In the genomic region with DNA sequence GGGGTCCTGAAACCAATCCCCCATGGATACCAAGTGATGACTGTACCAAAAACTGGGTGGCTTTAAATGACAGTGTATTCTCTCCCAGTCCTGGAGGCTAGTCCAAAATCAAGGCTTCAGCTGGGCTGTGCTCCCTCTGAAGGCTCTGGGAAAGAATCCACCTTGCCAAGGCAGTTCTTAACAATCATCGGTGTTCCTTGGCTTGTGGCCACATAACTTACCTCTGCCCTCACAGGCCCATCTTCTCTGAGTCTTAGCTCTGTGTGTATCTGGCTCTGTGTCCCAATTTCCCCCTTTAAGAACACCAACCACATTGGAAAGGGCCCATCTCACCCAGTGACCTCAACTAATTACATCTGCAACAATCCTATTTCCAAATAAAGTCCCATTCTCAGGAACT, we compare ENCODE assay signal across 23 cellular contexts.
"Had no signal": no experiment of that assay in that cellular context is flagged by ENCODE, and none has a peak within 500 bp of the region (broad histone marks: within the 10 kb centered on the region; RNA-seq: fewer than 3 reads in every experiment).

No MANE protein-coding gene starts in this region.

- H3K36me3 Mint-ChIP-seq: T-cell had no signal

- H3K4me3 ChIP-seq: transverse colon, uterus had no signal

- H3K4me3 Mint-ChIP-seq: activated CD4-positive, alpha-beta T cell treated with anti-CD3 and anti-CD28 coated beads, Interleukin-2, amount 10 ng/mL, durations not matched to agents 24 days and 14 days; activated naive CD4-positive, alpha-beta T cell treated with anti-CD3 and anti-CD28 coated beads, Interleukin-2, amount 10 ng/mL, durations not matched to agents 7 days and 5 days; activated T-cell treated with anti-CD3 and anti-CD28 coated beads, Interleukin-2, amount 50 U/mL, for 4 hours had no signal

- H3K9me3 ChIP-seq: suprapubic skin, transverse colon, uterus had no signal

- ATAC-seq: activated naive CD8-positive, alpha-beta T cell treated with anti-CD3 and anti-CD28 coated beads, Interleukin-2, amount 50 U/mL, for 24 hours; activated T-cell treated with anti-CD3 and anti-CD28 coated beads, Interleukin-2, amount 50 U/mL, for 4 hours; left lobe of liver; T-cell had no signal

- H3K36me3 ChIP-seq: suprapubic skin, transverse colon, uterus had no signal

- H3K9me3 Mint-ChIP-seq: activated CD4-positive, alpha-beta T cell treated with anti-CD3 and anti-CD28 coated beads, Interleukin-2, amount 10 ng/mL, durations not matched to agents 24 days and 14 days; nephron had no signal

- DNase-seq: activated CD4-positive, alpha-beta T cell treated with anti-CD3 and anti-CD28 coated beads, Interleukin-2, amount 10 ng/mL, durations not matched to agents 24 days and 14 days; activated CD8-positive, alpha-beta memory T cell treated with anti-CD3 and anti-CD28 coated beads, Interleukin-2, amount 50 U/mL, for 4 hours; activated naive CD4-positive, alpha-beta T cell treated with anti-CD3 and anti-CD28 coated beads, Interleukin-2, amount 10 ng/mL, durations not matched to agents 7 days and 5 days; activated naive CD8-positive, alpha-beta T cell treated with anti-CD3 and anti-CD28 coated beads, Interleukin-2, amount 50 U/mL, for 24 hours; activated T-cell treated with anti-CD3 and anti-CD28 coated beads, Interleukin-2, amount 50 U/mL, for 4 hours; anterior cingulate cortex; cerebellar nuclear complex; cortex of kidney; effector CD8-positive, alpha-beta T cell; foreskin fibroblast; hippocampal formation; islet precursor cell; midbrain; nucleus accumbens; stimulated activated CD4-positive, alpha-beta T cell treated with anti-CD3 and anti-CD28 coated beads, Interleukin-2, amount 100 ng/mL, for 48 hours; T-cell; T-helper 9 cell; transverse colon; uterus had no signal

- H3K27me3 ChIP-seq: suprapubic skin, uterus had no signal

- H3K27ac Mint-ChIP-seq: activated CD4-positive, alpha-beta T cell treated with anti-CD3 and anti-CD28 coated beads, Interleukin-2, amount 10 ng/mL, durations not matched to agents 24 days and 14 days; activated naive CD4-positive, alpha-beta T cell treated with anti-CD3 and anti-CD28 coated beads, Interleukin-2, amount 10 ng/mL, durations not matched to agents 7 days and 5 days; activated naive CD8-positive, alpha-beta T cell treated with anti-CD3 and anti-CD28 coated beads, Interleukin-2, amount 50 U/mL, for 24 hours; nephron; stimulated activated naive CD8-positive, alpha-beta T cell treated with anti-CD3 and anti-CD28 coated beads, Interleukin-15, Interleukin-2, amounts not matched to agents 100 ng/mL and 50 ng/mL, for 24 hours; T-cell had no signal

- H3K4me1 ChIP-seq: uterus had no signal
